Comparison of ENCODE assay signal across 19 cellular contexts in genomic region chr19:33459691-33460090, GRCh38.
A peak's percentile ranks its signal among the peaks of the same experiment; 100 is the strongest.
DNase-seq lines count a peak whose midpoint lies in the region; ATAC-seq and TF ChIP-seq lines count a peak whose summit lies in the region.
"Had no signal": no experiment of that assay in that cellular context is flagged by ENCODE, and none has a peak within 500 bp of the region (broad histone marks: within the 10 kb centered on the region; RNA-seq: fewer than 3 reads in every experiment).

No MANE protein-coding gene starts in this region.

- H3K4me3 Mint-ChIP-seq in activated naive CD4-positive, alpha-beta T cell treated with anti-CD3 and anti-CD28 coated beads, Interleukin-2, amount 50 U/mL, for 24 hours: no peak overlapping the region
- H3K4me3 Mint-ChIP-seq in chondrocyte (ENCODE audit: unreplicated experiment): no peak overlapping the region
- H3K4me3 Mint-ChIP-seq: B cell, CD14-positive monocyte, IgD-negative memory B cell had no signal

- no peak for ATAC-seq in lower lobe of right lung
- no peak for ATAC-seq in GM18511 (IDR thresholded peaks at IDR 0.05; ENCODE audit: unreplicated experiment)

- no peak for TF ChIP-seq EP300 in suprapubic skin (IDR thresholded peaks at IDR 0.05)

- H3K27ac ChIP-seq in lower lobe of right lung (no peak overlapping the region), suprapubic skin (no peak overlapping the region)
- H3K27ac ChIP-seq: A549 had no signal

- H3K36me3 ChIP-seq in lower lobe of right lung: peaks cover 26% of the 10 kb centered on the region
- peaks cover 28% of the 10 kb centered on the region for H3K36me3 ChIP-seq in suprapubic skin

- no peaks in the 10 kb centered on the region for H3K36me3 Mint-ChIP-seq in activated naive CD4-positive, alpha-beta T cell treated with anti-CD3 and anti-CD28 coated beads, Interleukin-2, amount 50 U/mL, for 24 hours
- peaks cover 4% of the 10 kb centered on the region for H3K36me3 Mint-ChIP-seq in chondrocyte (ENCODE audit: low read depth)

- TF ChIP-seq CTCF in chondrocyte (IDR thresholded peaks at IDR 0.05): no peak
- no peak for TF ChIP-seq CTCF in lower lobe of right lung (IDR thresholded peaks at IDR 0.05)
- no peak for TF ChIP-seq CTCF in suprapubic skin (IDR thresholded peaks at IDR 0.05)

- intact Hi-C loops in lower lobe of right lung (cut with DNase I): no loop called here

- H3K9me3 Mint-ChIP-seq in activated naive CD4-positive, alpha-beta T cell treated with anti-CD3 and anti-CD28 coated beads, Interleukin-2, amount 50 U/mL, for 24 hours: no peaks in the 10 kb centered on the region
- H3K9me3 Mint-ChIP-seq in chondrocyte (ENCODE audit: low read depth): no peaks in the 10 kb centered on the region
- H3K9me3 Mint-ChIP-seq: CD14-positive monocyte, IgD-negative memory B cell had no signal

- TF ChIP-seq POLR2A in suprapubic skin (IDR thresholded peaks at IDR 0.05): no peak

- no peaks in the 10 kb centered on the region for H3K27me3 ChIP-seq in lower lobe of right lung (ENCODE audit: low read depth)
- H3K27me3 ChIP-seq in suprapubic skin: no peaks in the 10 kb centered on the region

- H3K4me1 ChIP-seq in lower lobe of right lung (no peaks in the 10 kb centered on the region), suprapubic skin (no peaks in the 10 kb centered on the region)
- H3K4me1 ChIP-seq: A549 had no signal

- no peak for DNase-seq in activated naive CD4-positive, alpha-beta T cell (lab: John Stamatoyannopoulos, UW)
- DNase-seq in chondrocyte (ENCODE audit: low spot score) (peak; percentile 56), lower lobe of right lung (peak; percentile 32), suprapubic skin (ENCODE audit: low spot score in 2 of 2) (peak; percentile 27 to 34), NCI-H2107 treated with DMSO at 0.1 percent for 48 hours (lab: John Stamatoyannopoulos, UW; ENCODE audit: unreplicated experiment) (no peak), dedifferentiated amniotic fluid mesenchymal stem cell (ENCODE audit: extremely low spot score) (no peak)
- DNase-seq: MV-4-11, NCI-H1105 treated with DMSO at 0.1 percent for 48 hours, NCI-H2081 treated with DMSO at 0.1 percent for 48 hours, NCI-H446, OCI-M1, RPMI8226, SHP77 treated with DMSO at 0.1 percent for 48 hours had no signal

- no peaks in the 10 kb centered on the region for H3K27me3 Mint-ChIP-seq in activated naive CD4-positive, alpha-beta T cell treated with anti-CD3 and anti-CD28 coated beads, Interleukin-2, amount 50 U/mL, for 24 hours
- no peaks in the 10 kb centered on the region for H3K27me3 Mint-ChIP-seq in chondrocyte (ENCODE audit: low read depth)
- H3K27me3 Mint-ChIP-seq: B cell, IgD-negative memory B cell had no signal

- H3K27ac Mint-ChIP-seq in activated naive CD4-positive, alpha-beta T cell treated with anti-CD3 and anti-CD28 coated beads, Interleukin-2, amount 50 U/mL, for 24 hours: peak overlapping the region; percentile 63
- no peak overlapping the region for H3K27ac Mint-ChIP-seq in chondrocyte (ENCODE audit: unreplicated experiment)
- H3K27ac Mint-ChIP-seq: B cell, IgD-negative memory B cell had no signal

- H3K9me3 ChIP-seq in lower lobe of right lung (no peaks in the 10 kb centered on the region), suprapubic skin (no peaks in the 10 kb centered on the region)
- H3K9me3 ChIP-seq: A549 had no signal

- no peaks in the 10 kb centered on the region for H3K4me1 Mint-ChIP-seq in activated naive CD4-positive, alpha-beta T cell treated with anti-CD3 and anti-CD28 coated beads, Interleukin-2, amount 50 U/mL, for 24 hours
- no peaks in the 10 kb centered on the region for H3K4me1 Mint-ChIP-seq in chondrocyte (ENCODE audit: low read depth)
- H3K4me1 Mint-ChIP-seq: B cell, CD14-positive monocyte, IgD-negative memory B cell had no signal

- no peak overlapping the region for H3K4me3 ChIP-seq in lower lobe of right lung
- H3K4me3 ChIP-seq in suprapubic skin: no peak overlapping the region
- H3K4me3 ChIP-seq: A549 had no signal

- 87% methylated on average over 6 of the region's 6 CpGs for WGBS in suprapubic skin

Comparison
In these comparisons a context has a peak if more than half of its experiments do, and no peak if none do; other contexts are left out.
1. DNase-seq: peak in chondrocyte (single experiment), lower lobe of right lung (single experiment) and suprapubic skin (2 of 2); none in activated naive CD4-positive, alpha-beta T cell (0 of 4), NCI-H2107 treated with DMSO at 0.1 percent for 48 hours (single experiment) and dedifferentiated amniotic fluid mesenchymal stem cell (single experiment).